Comparison of ENCODE assay signal across 1 cellular context in genomic region chr14:105448706-105449111, GRCh38.
TF ChIP-seq lines count a peak whose summit lies in the region.

No MANE protein-coding gene starts in this region.

TF ChIP-seq in SK-N-SH, 30 proteins besides CTCF, POLR2A, EP300 and RAD21 (continued from another document):
- TF ChIP-seq USF2 (IDR thresholded peaks at IDR 0.05; ENCODE audit: borderline replicate concordance, low read depth, low read length) (no peak), TCF12 (IDR thresholded peaks at IDR 0.05) (no peak), NRF1 (IDR thresholded peaks at IDR 0.05; ENCODE audit: low read depth, low read length) (no peak), TAF1 (IDR thresholded peaks at IDR 0.05; ENCODE audit: borderline replicate concordance, low read depth, low read length) (no peak)
TF ChIP-seq in SK-N-SH: peak in this region for 2.
